In the genomic region with DNA sequence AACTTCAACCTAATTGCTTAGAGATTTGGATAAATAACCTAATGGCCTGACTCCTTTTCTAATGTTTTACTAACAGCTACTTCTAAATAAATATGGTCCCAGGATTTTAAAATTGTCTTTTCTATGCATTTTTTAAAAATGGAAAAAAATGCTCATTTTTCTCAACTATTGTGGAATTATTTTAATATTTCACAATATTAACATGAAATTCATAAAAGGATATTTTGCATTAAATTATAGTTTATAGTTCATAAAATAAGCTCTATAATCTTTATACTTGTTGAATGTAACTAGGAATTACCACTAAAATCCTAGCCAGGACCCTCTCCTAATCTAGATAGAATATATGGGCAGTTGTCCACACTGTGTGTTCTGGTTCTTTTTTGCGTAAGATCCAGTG, we compare ENCODE assay signal across 19 cellular contexts.
"Had no signal": no experiment of that assay in that cellular context is flagged by ENCODE, and none has a peak within 500 bp of the region (broad histone marks: within the 10 kb centered on the region; RNA-seq: fewer than 3 reads in every experiment).

No MANE protein-coding gene starts in this region.

- H3K4me3 ChIP-seq: esophagus squamous epithelium, hepatocyte, left ventricle myocardium inferior, lower lobe of right lung, neural progenitor cell, pancreas, stomach had no signal

- H3K9ac ChIP-seq: neural progenitor cell had no signal

- ATAC-seq: effector memory CD8-positive, alpha-beta T cell; natural killer cell treated with Interleukin-12 subunit alpha and Interleukin-12 subunit beta and Interleukin-15 and Interleukin-18, amount 100 ng/mL, for 72 hours had no signal

- DNase-seq: effector memory CD8-positive, alpha-beta T cell; esophagus squamous epithelium; head of caudate nucleus; kidney; left cardiac atrium; left ventricle myocardium inferior; lower lobe of right lung; midbrain; nucleus accumbens; pancreas; right cardiac atrium; small intestine; stimulated activated CD4-positive, alpha-beta T cell treated with anti-CD3 and anti-CD28 coated beads, Interleukin-12 subunit alpha, Interleukin-12 subunit beta, amount 100 ng/mL, for 4 hours; stimulated activated naive CD4-positive, alpha-beta T cell; stomach; trophoblast cell had no signal

- H2AFZ ChIP-seq: hepatocyte, neural progenitor cell had no signal

- FAIRE-seq: kidney, pancreas, small intestine had no signal

- H3K79me2 ChIP-seq: hepatocyte had no signal

- H3K4me2 ChIP-seq: hepatocyte, neural progenitor cell had no signal

- H3K4me1 ChIP-seq: neural progenitor cell had no signal

- H3K27me3 ChIP-seq: esophagus squamous epithelium, hepatocyte, neural progenitor cell, pancreas, stomach had no signal

- H3K9me3 ChIP-seq: esophagus squamous epithelium, left ventricle myocardium inferior, lower lobe of right lung, pancreas, stomach had no signal

- H3K36me3 ChIP-seq: pancreas had no signal

- H3K27ac ChIP-seq: hepatocyte, left ventricle myocardium inferior, lower lobe of right lung, neural progenitor cell had no signal
